Comparison of ENCODE assay signal across 15 cellular contexts in the genomic region with DNA sequence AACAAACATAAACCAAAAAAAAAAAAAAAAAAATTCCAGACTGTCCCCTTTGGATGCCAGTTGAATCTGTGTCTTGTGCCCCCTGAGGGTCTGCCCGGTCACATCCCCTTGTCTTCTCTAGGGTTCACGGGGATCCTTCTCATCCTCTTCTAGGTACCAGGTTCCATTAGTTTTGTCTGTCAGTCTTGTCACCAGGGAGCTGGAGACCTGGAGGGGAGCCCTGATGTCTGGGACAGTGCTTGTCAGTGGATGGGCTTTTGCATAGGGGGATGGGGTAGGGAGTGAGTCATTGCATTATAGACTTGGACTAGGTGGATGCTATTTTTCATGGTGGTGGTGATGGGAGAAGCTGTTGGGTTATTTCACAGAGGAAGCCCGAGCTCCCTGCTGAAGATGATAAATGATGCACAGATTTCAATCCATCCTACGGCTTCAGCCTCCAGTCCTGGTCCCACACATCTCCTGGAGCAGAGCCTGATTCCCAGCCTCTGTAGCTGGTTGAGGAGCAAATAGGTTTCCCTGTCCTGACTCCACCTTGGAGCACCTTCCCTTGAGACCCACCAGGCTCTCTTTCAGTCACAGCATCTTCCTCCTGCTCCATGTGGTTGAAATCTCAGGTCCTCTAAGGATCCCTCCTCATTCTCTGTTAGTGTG. TPM values are rescaled to one million over a fixed set of nuclear protein-coding genes. Genes with fewer than 3 reads are reported as not detected.
DNase-seq lines count a peak whose midpoint lies in the region; ATAC-seq and TF ChIP-seq lines count a peak whose summit lies in the region.
"Had no signal": no experiment of that assay in that cellular context is flagged by ENCODE, and none has a peak within 500 bp of the region (broad histone marks: within the 10 kb centered on the region; RNA-seq: fewer than 3 reads in every experiment).

No MANE protein-coding gene starts in this region.

- DNase-seq in cardiac septum (ENCODE audit: low spot score) = peak; percentile 38
- no peak for DNase-seq in right atrium auricular region (ENCODE audit: low spot score)
- peak; percentile 13 for DNase-seq in amniotic epithelial cell (ENCODE audit: low read depth)
- DNase-seq in osteoblast (ENCODE audit: insufficient read length, low spot score, missing footprints) = peak; percentile 47
- peak; percentile 29 for DNase-seq in ureter (ENCODE audit: low spot score)
- no peak for DNase-seq in NCI-H82 treated with DMSO at 0.1 percent for 48 hours (lab: John Stamatoyannopoulos, UW; ENCODE audit: unreplicated experiment)
- no peak for DNase-seq in GOT3 (lab: John Stamatoyannopoulos, UW)
- DNase-seq: 8988T; ACHN; C1 segment of cervical spinal cord; CD4-positive, alpha-beta T cell; DMS79 had no signal

- ATAC-seq in HG03378 (IDR thresholded peaks at IDR 0.05; ENCODE audit: unreplicated experiment) = no peak

- H3K4me3 ChIP-seq in right atrium auricular region (no peak overlapping the region), osteoblast (ENCODE audit: insufficient read depth, low read length) (no peak overlapping the region)
- H3K4me3 ChIP-seq: GM23338, HAP-1 had no signal

- TF ChIP-seq CTCF in right atrium auricular region (IDR thresholded peaks at IDR 0.05) (no peak), osteoblast (IDR thresholded peaks at IDR 0.05; ENCODE audit: extremely low read depth, low read depth, low read length) (no peak)

- H3K9me3 ChIP-seq in right atrium auricular region = peaks cover 0 to 4% of the 10 kb centered on the region in 2 donors
- no peaks in the 10 kb centered on the region for H3K9me3 ChIP-seq in osteoblast (ENCODE audit: low read depth, low read length)

- no peak overlapping the region for H2AFZ ChIP-seq in osteoblast (ENCODE audit: low read length)
- H2AFZ ChIP-seq: GM23338 had no signal

- H3K79me2 ChIP-seq in osteoblast (ENCODE audit: insufficient read depth, low read length) = no peaks in the 10 kb centered on the region

- H3K4me2 ChIP-seq in osteoblast (ENCODE audit: insufficient read depth, low read length) = no peak overlapping the region
- H3K4me2 ChIP-seq: GM23338 had no signal

- intact Hi-C loops in cardiac septum (cut with DNase I) = no loop called here

- H3K4me1 ChIP-seq in right atrium auricular region (peaks cover 0 to 26% of the 10 kb centered on the region in 2 donors), osteoblast (ENCODE audit: insufficient read depth, low read length) (no peaks in the 10 kb centered on the region)
- H3K4me1 ChIP-seq: HAP-1 had no signal

- no peak overlapping the region for H3K27ac ChIP-seq in right atrium auricular region
- no peak overlapping the region for H3K27ac ChIP-seq in osteoblast (ENCODE audit: low read depth, low read length)

- peaks cover 9% of the 10 kb centered on the region for H4K20me1 ChIP-seq in osteoblast (ENCODE audit: insufficient read depth, low read length)

- no peaks in the 10 kb centered on the region for H3K27me3 ChIP-seq in right atrium auricular region
- no peaks in the 10 kb centered on the region for H3K27me3 ChIP-seq in osteoblast (ENCODE audit: insufficient read depth, low read length)

- H3K36me3 ChIP-seq in right atrium auricular region (no peaks in the 10 kb centered on the region), osteoblast (ENCODE audit: insufficient read depth, low read length) (no peaks in the 10 kb centered on the region)
- H3K36me3 ChIP-seq: HAP-1 had no signal

RNA-seq across cellular contexts. Expression of a gene that starts 26.0 kb away (rescaled TPM):
- total RNA-seq in cardiac septum (34.7 TPM), right atrium auricular region (10 to 100 TPM in 1 of 2 donors, 1 to 10 TPM in 1; 8.3 to 32.3 TPM), osteoblast (38.7 and 43.9 TPM in 2 replicates), ureter (14.9 TPM)

Comparison
In these comparisons a context has a peak if more than half of its experiments do, and no peak if none do; other contexts are left out.
1. DNase-seq: peak in cardiac septum (single experiment), amniotic epithelial cell (single experiment), osteoblast (single experiment) and ureter (single experiment); none in right atrium auricular region (single experiment), NCI-H82 treated with DMSO at 0.1 percent for 48 hours (single experiment) and GOT3 (single experiment).